ENCODE assay signal across 1 cellular context in genomic region chr10:133356953-133357292, GRCh38.
TF ChIP-seq lines count a peak whose summit lies in the region.

No MANE protein-coding gene starts in this region.

TF ChIP-seq in IMR-90, 13 proteins besides CTCF, POLR2A, EP300 and RAD21 (continued from another document):
- no peak for TF ChIP-seq MAFK (IDR thresholded peaks at IDR 0.05; ENCODE audit: low read depth, low read length)
- TF ChIP-seq RCOR1 (IDR thresholded peaks at IDR 0.05; ENCODE audit: insufficient replicate concordance, low read length) = no peak
- TF ChIP-seq BHLHE40 (IDR thresholded peaks at IDR 0.05; ENCODE audit: low read depth, low read length) = no peak
- TF ChIP-seq MXI1 (IDR thresholded peaks at IDR 0.05; ENCODE audit: borderline replicate concordance, low read depth, low read length) = no peak
